Comparison of ENCODE assay signal across 8 cellular contexts in genomic region chr17:3639981-3640596, GRCh38. TPM values are rescaled to one million over a fixed set of nuclear protein-coding genes. Genes with fewer than 3 reads are reported as not detected.
A peak's percentile ranks its signal among the peaks of the same experiment; 100 is the strongest.
DNase-seq lines count a peak whose midpoint lies in the region; ATAC-seq, FAIRE-seq and TF ChIP-seq lines count a peak whose summit lies in the region.
"Had no signal": no experiment of that assay in that cellular context is flagged by ENCODE, and none has a peak within 500 bp of the region (broad histone marks: within the 10 kb centered on the region; RNA-seq: fewer than 3 reads in every experiment).

No MANE protein-coding gene starts in this region.

- H3K27ac ChIP-seq in body of pancreas = peak overlapping the region; percentile 51 to 85 (median 66)

- DNase-seq in GM12891 (ENCODE audit: insufficient read length, low spot score) (no peak), NAMALWA (ENCODE audit: low spot score) (peak; percentile 45), body of pancreas (peak; percentile 62 to 84 (median 79)), sciatic nerve (ENCODE audit: low spot score) (no peak), DMS153 (lab: John Stamatoyannopoulos, UW) (no peak)
- no peak for DNase-seq in stimulated activated naive CD4-positive, alpha-beta T cell treated with Interleukin-2 at 50 U/mL for 16 hours (lab: John Stamatoyannopoulos, UW)
- DNase-seq: MG63 had no signal

- no peaks in the 10 kb centered on the region for H3K9me3 ChIP-seq in body of pancreas
- H3K9me3 ChIP-seq: MG63 had no signal

- TF ChIP-seq POLR2A in GM12891 (IDR thresholded peaks at IDR 0.05; ENCODE audit: low read depth, low read length) (no peak), body of pancreas (IDR thresholded peaks at IDR 0.05) (peak in 1 of 3 donors; percentile 23)

- peak; percentile 26 for FAIRE-seq in GM12891 (lab: Jason Lieb, UNC)

- WGBS in body of pancreas, 2 donors = 27 to 31% methylated on average over 7 of the region's 7 CpGs

- H3K27me3 ChIP-seq in body of pancreas = no peaks in the 10 kb centered on the region
- H3K27me3 ChIP-seq: MG63 had no signal

- H3K36me3 ChIP-seq in body of pancreas (replicated peaks in 1 of 2; ENCODE audit: insufficient read depth in 1 of 2, low read depth in 2 of 2) = peaks cover 0 to 4% of the 10 kb centered on the region in 2 donors
- H3K36me3 ChIP-seq: MG63 had no signal

- intact Hi-C loops in body of pancreas (cut with DNase I) (no loop called here), sciatic nerve (cut with DNase I) (no loop called here)

- peak in 2 of 7 experiments; percentile 8 to 21 for TF ChIP-seq CTCF in body of pancreas (IDR thresholded peaks at IDR 0.05)

- peaks cover 40% of the 10 kb centered on the region for H3K4me1 ChIP-seq in body of pancreas

- H3K4me3 ChIP-seq in body of pancreas = no peak overlapping the region
- H3K4me3 ChIP-seq: MG63 had no signal

- peak; percentile 36 for ATAC-seq in body of pancreas
- ATAC-seq in sciatic nerve = peak; percentile 8
- no peak for ATAC-seq in GM21515 (IDR thresholded peaks at IDR 0.05; ENCODE audit: unreplicated experiment)

TF ChIP-seq in GM12891, 5 proteins besides CTCF, POLR2A, EP300 and RAD21:
- TF ChIP-seq POU2F2 (IDR thresholded peaks at IDR 0.05; ENCODE audit: low read depth, low read length) = no peak
- TF ChIP-seq SPI1 (IDR thresholded peaks at IDR 0.05; ENCODE audit: low read depth, low read length) = 0 out of 2 replicates have a peak, but pooled peaks have one; percentile 28
TF ChIP-seq in GM12891: peak in this region for 1.

RNA-seq across cellular contexts. Expression of gene CTNS, which starts 3.5 kb away (rescaled TPM):
- 4.8 TPM for polyA plus RNA-seq in GM12891 (2012; ENCODE audit: low read depth, missing spikeins)
- 10 to 100 TPM; 15.8 to 29.3 TPM for total RNA-seq in body of pancreas
- 15.7 TPM for total RNA-seq in sciatic nerve

RNA-seq across cellular contexts. Expression of gene SHPK, which starts 4.0 kb away (rescaled TPM):
- 5.2 TPM for polyA plus RNA-seq in GM12891 (2012; ENCODE audit: low read depth, missing spikeins)
- total RNA-seq in body of pancreas = 10 to 100 TPM; 10.4 to 15.2 TPM
- 17.7 TPM for total RNA-seq in sciatic nerve

RNA-seq across cellular contexts. Expression of gene TAX1BP3, which starts 28.3 kb away (rescaled TPM):
- 16.1 TPM for polyA plus RNA-seq in GM12891 (2012; ENCODE audit: low read depth, missing spikeins)
- total RNA-seq in body of pancreas (10 to 100 TPM; 72.9 to 82.7 TPM), sciatic nerve (168 TPM)

RNA-seq across cellular contexts. Expression of gene EMC6, which starts 28.5 kb away (rescaled TPM):
- 64.0 TPM for polyA plus RNA-seq in GM12891 (2012; ENCODE audit: low read depth, missing spikeins)
- total RNA-seq in body of pancreas (1 to 10 TPM; 5.9 to 8.3 TPM), sciatic nerve (18.4 TPM)

RNA-seq across cellular contexts. Expression of gene TRPV1, which starts 30.9 kb away (rescaled TPM):
- polyA plus RNA-seq in GM12891 (2012; ENCODE audit: low read depth, missing spikeins) = 1.7 TPM
- total RNA-seq in body of pancreas (1 to 10 TPM; 4.4 to 6.3 TPM), sciatic nerve (11.1 TPM)

Comparison
In these comparisons a context has a peak if more than half of its experiments do, and no peak if none do; other contexts are left out.
1. DNase-seq: peak in NAMALWA (single experiment) and body of pancreas (4 of 4); none in GM12891 (single experiment), sciatic nerve (single experiment), stimulated activated naive CD4-positive, alpha-beta T cell treated with Interleukin-2 at 50 U/mL for 16 hours (single experiment) and DMS153 (single experiment).